ENCODE assay signal across 20 cellular contexts in genomic region chr18:58158008-58158407, GRCh38.
DNase-seq lines count a peak whose midpoint lies in the region; ATAC-seq, FAIRE-seq and TF ChIP-seq lines count a peak whose summit lies in the region.
"Had no signal": no experiment of that assay in that cellular context is flagged by ENCODE, and none has a peak within 500 bp of the region (broad histone marks: within the 10 kb centered on the region; RNA-seq: fewer than 3 reads in every experiment).

No MANE protein-coding gene starts in this region.

- peaks cover 17% of the 10 kb centered on the region for H3K4me1 Mint-ChIP-seq in activated CD4-positive, alpha-beta memory T cell treated with anti-CD3 and anti-CD28 coated beads for 36 hours (ENCODE audit: low read depth)
- no peaks in the 10 kb centered on the region for H3K4me1 Mint-ChIP-seq in activated CD4-positive, alpha-beta memory T cell treated with anti-CD3 and anti-CD28 coated beads, Interleukin-2, amount 10 ng/mL, durations not matched to agents 7 days and 5 days
- H3K4me1 Mint-ChIP-seq in osteocyte (ENCODE audit: unreplicated experiment) = peaks cover 2% of the 10 kb centered on the region

- TF ChIP-seq POLR2A in tibial nerve (IDR thresholded peaks at IDR 0.05) (no peak), gastrocnemius medialis (IDR thresholded peaks at IDR 0.05) (no peak)

- POLR2A ChIA-PET in activated CD4-positive, alpha-beta memory T cell treated with anti-CD3 and anti-CD28 coated beads for 36 hours (lab: Charles Lee) = no interaction called here
- POLR2A ChIA-PET in activated CD4-positive, alpha-beta memory T cell treated with anti-CD3 and anti-CD28 coated beads, Interleukin-2, amount 10 ng/mL, durations not matched to agents 7 days and 5 days (lab: Charles Lee) = no interaction called here

- H3K9me3 ChIP-seq in tibial nerve (no peaks in the 10 kb centered on the region), gastrocnemius medialis (no peaks in the 10 kb centered on the region)

- H3K9me3 Mint-ChIP-seq in activated CD4-positive, alpha-beta memory T cell treated with anti-CD3 and anti-CD28 coated beads for 36 hours = no peaks in the 10 kb centered on the region
- no peaks in the 10 kb centered on the region for H3K9me3 Mint-ChIP-seq in activated CD4-positive, alpha-beta memory T cell treated with anti-CD3 and anti-CD28 coated beads, Interleukin-2, amount 10 ng/mL, durations not matched to agents 7 days and 5 days
- no peaks in the 10 kb centered on the region for H3K9me3 Mint-ChIP-seq in osteocyte (ENCODE audit: unreplicated experiment)
- H3K9me3 Mint-ChIP-seq: GM23338, HFFc6 had no signal

- H3K4me3 Mint-ChIP-seq in activated CD4-positive, alpha-beta memory T cell treated with anti-CD3 and anti-CD28 coated beads for 36 hours = no peak overlapping the region
- H3K4me3 Mint-ChIP-seq in activated CD4-positive, alpha-beta memory T cell treated with anti-CD3 and anti-CD28 coated beads, Interleukin-2, amount 10 ng/mL, durations not matched to agents 7 days and 5 days = no peak overlapping the region
- H3K4me3 Mint-ChIP-seq in osteocyte (ENCODE audit: unreplicated experiment) = no peak overlapping the region
- H3K4me3 Mint-ChIP-seq: GM23338, HFFc6 had no signal

- H3K36me3 ChIP-seq in bronchial epithelial cell (ENCODE audit: control insufficient read depth, insufficient read depth, low read length) (no peaks in the 10 kb centered on the region), tibial nerve (no peaks in the 10 kb centered on the region), gastrocnemius medialis (no peaks in the 10 kb centered on the region)

- DNase-seq in activated CD4-positive, alpha-beta memory T cell treated with anti-CD3 and anti-CD28 coated beads for 36 hours = peak; percentile 22
- DNase-seq in activated CD4-positive, alpha-beta memory T cell treated with anti-CD3 and anti-CD28 coated beads, Interleukin-2, amount 10 ng/mL, durations not matched to agents 7 days and 5 days = no peak
- DNase-seq in M059J (ENCODE audit: low read depth) (peak; percentile 37), bronchial epithelial cell (ENCODE audit: low read depth) (peak; percentile 27), osteocyte (ENCODE audit: extremely low spot score, unreplicated experiment) (peak; percentile 30), tibial nerve (ENCODE audit: low spot score in 2 of 2) (no peak), gastrocnemius medialis (no peak), OCI-M1 (lab: John Stamatoyannopoulos, UW) (no peak)
- DNase-seq: C1 segment of cervical spinal cord, COR-L47, DMS153, HFFc6, MM.1S, NCI-H1105, NCI-H187 had no signal

- ATAC-seq in gastrocnemius medialis = no peak
- ATAC-seq: GM23338, Right ventricle myocardium inferior had no signal

- TF ChIP-seq EP300 in tibial nerve (IDR thresholded peaks at IDR 0.05) = no peak

- no peaks in the 10 kb centered on the region for H3K27me3 ChIP-seq in bronchial epithelial cell (ENCODE audit: control insufficient read depth, insufficient read depth, low read length)
- no peaks in the 10 kb centered on the region for H3K27me3 ChIP-seq in tibial nerve
- no peaks in the 10 kb centered on the region for H3K27me3 ChIP-seq in gastrocnemius medialis

- intact Hi-C loops in activated CD4-positive, alpha-beta memory T cell treated with anti-CD3 and anti-CD28 coated beads for 36 hours (cut with micrococcal nuclease) = no loop called here
- intact Hi-C loops in gastrocnemius medialis (cut with DNase I; ENCODE audit: low total_unique reads) = no loop called here

- H3K27ac Mint-ChIP-seq in activated CD4-positive, alpha-beta memory T cell treated with anti-CD3 and anti-CD28 coated beads for 36 hours = no peak overlapping the region
- H3K27ac Mint-ChIP-seq in activated CD4-positive, alpha-beta memory T cell treated with anti-CD3 and anti-CD28 coated beads, Interleukin-2, amount 10 ng/mL, durations not matched to agents 7 days and 5 days = no peak overlapping the region
- H3K27ac Mint-ChIP-seq in osteocyte (ENCODE audit: unreplicated experiment) = no peak overlapping the region
- H3K27ac Mint-ChIP-seq: GM23338, HFFc6 had no signal

- in situ Hi-C loops in gastrocnemius medialis (cut with MboI; ENCODE audit: low sequenced_read_pairs in 4 of 4) = no loop called here

- no peaks in the 10 kb centered on the region for H3K36me3 Mint-ChIP-seq in activated CD4-positive, alpha-beta memory T cell treated with anti-CD3 and anti-CD28 coated beads for 36 hours
- no peaks in the 10 kb centered on the region for H3K36me3 Mint-ChIP-seq in activated CD4-positive, alpha-beta memory T cell treated with anti-CD3 and anti-CD28 coated beads, Interleukin-2, amount 10 ng/mL, durations not matched to agents 7 days and 5 days (ENCODE audit: low read depth)
- no peaks in the 10 kb centered on the region for H3K36me3 Mint-ChIP-seq in osteocyte (ENCODE audit: unreplicated experiment)

- H3K4me3 ChIP-seq in bronchial epithelial cell (ENCODE audit: low read depth, low read length) (no peak overlapping the region), tibial nerve (no peak overlapping the region), gastrocnemius medialis (no peak overlapping the region)
- H3K4me3 ChIP-seq: GM23338 had no signal

- TF ChIP-seq CTCF in bronchial epithelial cell (IDR thresholded peaks at IDR 0.05; ENCODE audit: insufficient read depth, low read length, severe bottlenecking) = no peak
- TF ChIP-seq CTCF in osteocyte (IDR thresholded peaks at IDR 0.05) = no peak
- TF ChIP-seq CTCF in tibial nerve (IDR thresholded peaks at IDR 0.05) = no peak
- no peak for TF ChIP-seq CTCF in gastrocnemius medialis (IDR thresholded peaks at IDR 0.05 in 4 of 5, conservative IDR thresholded peaks at IDR 0.05 in 1 of 5)

- H3K4me1 ChIP-seq in tibial nerve (no peaks in the 10 kb centered on the region), gastrocnemius medialis (peaks cover 0 to 28% of the 10 kb centered on the region in 2 donors)

- FAIRE-seq in bronchial epithelial cell (lab: Jason Lieb, UNC) = no peak
- FAIRE-seq: A204.1, G401.6 had no signal

- 79 to 88% methylated on average over 1 of the region's 1 CpG for WGBS in tibial nerve, 2 donors

- peaks cover under 1% of the 10 kb centered on the region for H3K27me3 Mint-ChIP-seq in activated CD4-positive, alpha-beta memory T cell treated with anti-CD3 and anti-CD28 coated beads for 36 hours
- H3K27me3 Mint-ChIP-seq in activated CD4-positive, alpha-beta memory T cell treated with anti-CD3 and anti-CD28 coated beads, Interleukin-2, amount 10 ng/mL, durations not matched to agents 7 days and 5 days = peaks cover 16% of the 10 kb centered on the region
- no peaks in the 10 kb centered on the region for H3K27me3 Mint-ChIP-seq in osteocyte (ENCODE audit: unreplicated experiment)

- H3K27ac ChIP-seq in tibial nerve (no peak overlapping the region), gastrocnemius medialis (no peak overlapping the region)
- H3K27ac ChIP-seq: KMS-11 had no signal

- CTCF ChIA-PET in activated CD4-positive, alpha-beta memory T cell treated with anti-CD3 and anti-CD28 coated beads for 36 hours (lab: Charles Lee) = interaction anchor here (1.0 kb wide), 1 partner anchor 164 kb away, joined by 4 read pairs; no protein-coding TSS in a partner anchor
- CTCF ChIA-PET in activated CD4-positive, alpha-beta memory T cell treated with anti-CD3 and anti-CD28 coated beads, Interleukin-2, amount 10 ng/mL, durations not matched to agents 7 days and 5 days (lab: Charles Lee) = no interaction called here

Comparison
In these comparisons a context has a peak if more than half of its experiments do, and no peak if none do; other contexts are left out.
1. DNase-seq: peak in activated CD4-positive, alpha-beta memory T cell treated with anti-CD3 and anti-CD28 coated beads for 36 hours (single experiment), M059J (single experiment), bronchial epithelial cell (single experiment) and osteocyte (single experiment); none in activated CD4-positive, alpha-beta memory T cell treated with anti-CD3 and anti-CD28 coated beads, Interleukin-2, amount 10 ng/mL, durations not matched to agents 7 days and 5 days (single experiment), tibial nerve (0 of 2), gastrocnemius medialis (0 of 2) and OCI-M1 (single experiment).